ENCODE assay signal across 19 cellular contexts in genomic region chr2:219384083-219384713, GRCh38. TPM values are rescaled to one million over a fixed set of nuclear protein-coding genes. Genes with fewer than 3 reads are reported as not detected.
"Had no signal": no experiment of that assay in that cellular context is flagged by ENCODE, and none has a peak within 500 bp of the region (broad histone marks: within the 10 kb centered on the region; RNA-seq: fewer than 3 reads in every experiment).

No MANE protein-coding gene starts in this region.

- DNase-seq: activated CD4-positive, alpha-beta T cell treated with anti-CD3 and anti-CD28 coated beads, Interleukin-2, amount 50 U/mL, for 4 hours; activated gamma-delta T cell treated with Interleukin-2 at 50 U/mL for 16 hours; activated T-cell treated with anti-CD3 and anti-CD28 coated beads, Interleukin-2, amount 50 U/mL, for 48 hours; esophagus squamous epithelium; foreskin fibroblast; glutamatergic neuron; left lung; pancreas; stimulated activated CD4-positive, alpha-beta T cell treated with anti-CD3 and anti-CD28 coated beads, Interleukin-15, amount 100 ng/mL, for 24 hours; stimulated activated CD4-positive, alpha-beta T cell treated with anti-CD3 and anti-CD28 coated beads, Interleukin-4, amount 100 ng/mL, for 24 hours; stomach; uterus had no signal

- FAIRE-seq: astrocyte, keratinocyte, pancreas, TTC549 had no signal

- H3K9me3 ChIP-seq: esophagus squamous epithelium, left lung, pancreas, stomach, thoracic aorta, uterus had no signal

- H3K27me3 ChIP-seq: esophagus squamous epithelium, left lung, pancreas, stomach, uterus had no signal

- H3K36me3 ChIP-seq: uterus had no signal

- H3K4me3 ChIP-seq: esophagus squamous epithelium, left lung, pancreas, thoracic aorta, uterus had no signal

- H3K27ac ChIP-seq: pancreas, thoracic aorta had no signal

RNA-seq across cellular contexts. Expression of gene DES, which starts 34.0 kb away (rescaled TPM):
- polyA plus RNA-seq: keratinocyte, neural cell had no signal

RNA-seq across cellular contexts. Expression of gene RESP18, which starts 51.7 kb away (rescaled TPM):
- total RNA-seq: astrocyte, esophagus squamous epithelium, left lung, mesenteric fat pad, pancreas, skeletal muscle tissue, stomach, thoracic aorta, uterus had no signal
- polyA plus RNA-seq: keratinocyte, neural cell, stomach had no signal
